In genomic region chr19:58477130-58477529, GRCh38 we compare ENCODE assay signal across 9 cellular contexts. TPM values are rescaled to one million over a fixed set of nuclear protein-coding genes. Genes with fewer than 3 reads are reported as not detected.
DNase-seq lines count a peak whose midpoint lies in the region; ATAC-seq and TF ChIP-seq lines count a peak whose summit lies in the region.
"Had no signal": no experiment of that assay in that cellular context is flagged by ENCODE, and none has a peak within 500 bp of the region (broad histone marks: within the 10 kb centered on the region; RNA-seq: fewer than 3 reads in every experiment).

No MANE protein-coding gene starts in this region.

- ATAC-seq in HG02840 (IDR thresholded peaks at IDR 0.05; ENCODE audit: low FRiP score, unreplicated experiment) = no peak

- no peak for DNase-seq in activated naive CD4-positive, alpha-beta T cell treated with anti-CD3 and anti-CD28 coated beads for 36 hours
- no peak for DNase-seq in activated naive CD4-positive, alpha-beta T cell treated with anti-CD3 and anti-CD28 coated beads, Interleukin-2, amount 50 U/mL, for 16 hours
- DNase-seq in mesothelial cell of epicardium (ENCODE audit: low spot score in 2 of 2, unreplicated experiment in 2 of 2) (no peak), type B pancreatic cell (ENCODE audit: extremely low spot score, unreplicated experiment) (no peak), NCI-H748 (lab: John Stamatoyannopoulos, UW; ENCODE audit: unreplicated experiment) (no peak)
- no peak for DNase-seq in effector CD4-positive, alpha-beta T cell
- DNase-seq: NCI-H1694 treated with DMSO at 0.1 percent for 48 hours had no signal

- no peaks in the 10 kb centered on the region for H3K27me3 Mint-ChIP-seq in activated naive CD4-positive, alpha-beta T cell treated with anti-CD3 and anti-CD28 coated beads for 36 hours (ENCODE audit: low read depth)
- peaks cover 6% of the 10 kb centered on the region for H3K27me3 Mint-ChIP-seq in brain
- no peaks in the 10 kb centered on the region for H3K27me3 Mint-ChIP-seq in mesothelial cell of epicardium (ENCODE audit: low read depth)
- H3K27me3 Mint-ChIP-seq in type B pancreatic cell = no peaks in the 10 kb centered on the region

- no peaks in the 10 kb centered on the region for H3K9me3 Mint-ChIP-seq in activated naive CD4-positive, alpha-beta T cell treated with anti-CD3 and anti-CD28 coated beads for 36 hours
- H3K9me3 Mint-ChIP-seq in brain = no peaks in the 10 kb centered on the region
- no peaks in the 10 kb centered on the region for H3K9me3 Mint-ChIP-seq in mesothelial cell of epicardium
- H3K9me3 Mint-ChIP-seq in type B pancreatic cell = no peaks in the 10 kb centered on the region

- H3K27ac Mint-ChIP-seq in activated naive CD4-positive, alpha-beta T cell treated with anti-CD3 and anti-CD28 coated beads for 36 hours = peak overlapping the region; percentile 87
- H3K27ac Mint-ChIP-seq in brain (peak overlapping the region; percentile 93 to 98 (median 97)), mesothelial cell of epicardium (peak overlapping the region; percentile 92), type B pancreatic cell (peak overlapping the region; percentile 90)

- peaks cover 3% of the 10 kb centered on the region for H3K36me3 Mint-ChIP-seq in activated naive CD4-positive, alpha-beta T cell treated with anti-CD3 and anti-CD28 coated beads for 36 hours (ENCODE audit: low read depth)
- H3K36me3 Mint-ChIP-seq in brain (peaks cover 13% of the 10 kb centered on the region), mesothelial cell of epicardium (peaks cover 7% of the 10 kb centered on the region), type B pancreatic cell (no peaks in the 10 kb centered on the region)

- H3K4me1 Mint-ChIP-seq in activated naive CD4-positive, alpha-beta T cell treated with anti-CD3 and anti-CD28 coated beads for 36 hours (ENCODE audit: low read depth) = peaks cover 13% of the 10 kb centered on the region
- H3K4me1 Mint-ChIP-seq in brain = peaks cover 24% of the 10 kb centered on the region
- peaks cover 11% of the 10 kb centered on the region for H3K4me1 Mint-ChIP-seq in mesothelial cell of epicardium
- peaks cover 10% of the 10 kb centered on the region for H3K4me1 Mint-ChIP-seq in type B pancreatic cell (ENCODE audit: unreplicated experiment)

- peak overlapping the region; percentile 94 for H3K4me3 Mint-ChIP-seq in activated naive CD4-positive, alpha-beta T cell treated with anti-CD3 and anti-CD28 coated beads for 36 hours
- peak overlapping the region; percentile 90 to 96 (median 93) for H3K4me3 Mint-ChIP-seq in brain
- peak overlapping the region; percentile 93 for H3K4me3 Mint-ChIP-seq in mesothelial cell of epicardium
- peak overlapping the region; percentile 96 for H3K4me3 Mint-ChIP-seq in type B pancreatic cell

- TF ChIP-seq CTCF in brain (conservative IDR thresholded peaks at IDR 0.05) (no peak), mesothelial cell of epicardium (IDR thresholded peaks at IDR 0.05; ENCODE audit: unreplicated experiment) (no peak), type B pancreatic cell (conservative IDR thresholded peaks at IDR 0.05) (no peak)

- CTCF ChIA-PET in activated naive CD4-positive, alpha-beta T cell treated with anti-CD3 and anti-CD28 coated beads for 36 hours (lab: Charles Lee) = no interaction called here

- intact Hi-C loops in activated naive CD4-positive, alpha-beta T cell treated with anti-CD3 and anti-CD28 coated beads for 36 hours (cut with micrococcal nuclease) = no loop called here

RNA-seq across cellular contexts. Expression of gene ZNF446, which starts 1.0 kb away (rescaled TPM):
- total RNA-seq in activated naive CD4-positive, alpha-beta T cell treated with anti-CD3 and anti-CD28 coated beads for 36 hours = 1 to 10 TPM; 2.6 to 2.9 TPM
- polyA plus RNA-seq in brain (ENCODE audit: insufficient read depth, low read depth, low replicate concordance) = 13.5 TPM
- 17.3 to 18.0 TPM (median 17.4 TPM) in 3 replicates for total RNA-seq in mesothelial cell of epicardium
- total RNA-seq in type B pancreatic cell (ENCODE audit: low replicate concordance) = 13.0 and 17.4 TPM in 2 replicates

RNA-seq across cellular contexts. Expression of gene ZNF324, which starts 10.2 kb away (rescaled TPM):
- 1 to 10 TPM; 2.4 to 3.0 TPM for total RNA-seq in activated naive CD4-positive, alpha-beta T cell treated with anti-CD3 and anti-CD28 coated beads for 36 hours
- polyA plus RNA-seq in brain (ENCODE audit: insufficient read depth, low read depth, low replicate concordance) = 8.5 TPM
- 12.1 to 13.4 TPM (median 12.6 TPM) in 3 replicates for total RNA-seq in mesothelial cell of epicardium
- 11.5 and 15.0 TPM in 2 replicates for total RNA-seq in type B pancreatic cell (ENCODE audit: low replicate concordance)

RNA-seq across cellular contexts. Expression of gene ZNF324B, which starts 25.7 kb away (rescaled TPM):
- 1 to 10 TPM; 5.8 to 6.2 TPM for total RNA-seq in activated naive CD4-positive, alpha-beta T cell treated with anti-CD3 and anti-CD28 coated beads for 36 hours
- polyA plus RNA-seq in brain (ENCODE audit: insufficient read depth, low read depth, low replicate concordance) = 5.3 TPM
- 8.0 to 8.8 TPM (median 8.2 TPM) in 3 replicates for total RNA-seq in mesothelial cell of epicardium
- 9.3 and 12.7 TPM in 2 replicates for total RNA-seq in type B pancreatic cell (ENCODE audit: low replicate concordance)

RNA-seq across cellular contexts. Expression of gene SLC27A5, which starts 34.7 kb away (rescaled TPM):
- total RNA-seq in activated naive CD4-positive, alpha-beta T cell treated with anti-CD3 and anti-CD28 coated beads for 36 hours = 10 to 100 TPM; 13.8 to 14.4 TPM
- polyA plus RNA-seq in brain (ENCODE audit: insufficient read depth, low read depth, low replicate concordance) = 30.5 TPM
- total RNA-seq in mesothelial cell of epicardium (12.5 to 14.2 TPM (median 14.2 TPM) in 3 replicates), type B pancreatic cell (ENCODE audit: low replicate concordance) (5.7 and 9.3 TPM in 2 replicates)

RNA-seq across cellular contexts. Expression of gene ZNF132, which starts 37.2 kb away (rescaled TPM):
- total RNA-seq in activated naive CD4-positive, alpha-beta T cell treated with anti-CD3 and anti-CD28 coated beads for 36 hours = 1 to 10 TPM; 2.8 to 2.9 TPM
- 2.5 TPM for polyA plus RNA-seq in brain (ENCODE audit: insufficient read depth, low read depth, low replicate concordance)
- total RNA-seq in mesothelial cell of epicardium (4.2 to 4.8 TPM (median 4.4 TPM) in 3 replicates), type B pancreatic cell (ENCODE audit: low replicate concordance) (2.5 and 6.0 TPM in 2 replicates)
